In the genomic region with DNA sequence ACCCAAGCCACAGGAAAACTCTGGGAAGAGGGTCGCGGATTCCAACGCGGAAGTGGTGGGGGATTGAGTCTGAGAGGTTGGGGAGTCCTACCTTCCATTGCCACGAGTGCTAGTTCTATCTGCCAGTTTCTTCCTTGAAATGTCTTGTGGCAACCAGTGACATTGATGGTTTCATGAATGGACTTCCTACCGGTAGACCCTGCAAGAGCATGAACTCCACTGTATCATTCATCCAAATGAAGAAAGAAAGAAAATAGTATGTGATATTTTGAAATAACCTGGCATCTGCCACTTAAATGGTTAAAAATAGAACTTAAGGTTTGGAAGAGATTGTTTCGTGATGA, we compare ENCODE assay signal across 8 cellular contexts. TPM values are rescaled to one million over a fixed set of nuclear protein-coding genes. Genes with fewer than 3 reads are reported as not detected.
A peak's percentile ranks its signal among the peaks of the same experiment; 100 is the strongest.
DNase-seq lines count a peak whose midpoint lies in the region; ATAC-seq and TF ChIP-seq lines count a peak whose summit lies in the region.

No MANE protein-coding gene starts in this region.

- H3K27ac ChIP-seq in PC-3 (ENCODE audit: low read length): no peak overlapping the region
- H3K27ac ChIP-seq in neuronal stem cell (replicated peaks; ENCODE audit: low read length): no peak overlapping the region

- H2BK12ac ChIP-seq in neuronal stem cell (ENCODE audit: low read length): no peak overlapping the region

- no peak overlapping the region for H3K4ac ChIP-seq in neuronal stem cell (ENCODE audit: low read length)

- BruUV-seq in PC-3 (replicated peaks; lab: Mats Ljungman, UMichigan): no TSS peak

- no peak for TF ChIP-seq CTCF in PC-3 (conservative IDR thresholded peaks at IDR 0.05; ENCODE audit: low read depth, low read length)
- no peak for TF ChIP-seq CTCF in epithelial cell of proximal tubule (conservative IDR thresholded peaks at IDR 0.05; ENCODE audit: low read depth, low read length)

- H3K36me3 ChIP-seq in PC-3 (ENCODE audit: low read depth, low read length): no peaks in the 10 kb centered on the region
- H3K36me3 ChIP-seq in neuronal stem cell (replicated peaks in 1 of 2; ENCODE audit: control insufficient read depth in 2 of 2, insufficient read depth in 2 of 2, low read length in 2 of 2): no peaks in the 10 kb centered on the region

- H2BK5ac ChIP-seq in neuronal stem cell (ENCODE audit: low read length): peak overlapping the region; percentile 95

- peaks cover 34% of the 10 kb centered on the region for H3K79me2 ChIP-seq in PC-3 (ENCODE audit: low read length)

- POLR2A ChIA-PET in PC-3 (lab: Charles Lee; ENCODE audit: unreplicated experiment): interaction anchor here (0.5 to 0.7 kb wide), 3 partner anchors 51 to 1770 kb away, joined by 3 read pairs; no protein-coding TSS in a partner anchor

- peak overlapping the region; percentile 100 for H2AFZ ChIP-seq in PC-3 (ENCODE audit: low read length)
- H2AFZ ChIP-seq in neuronal stem cell (ENCODE audit: low read length): peak overlapping the region; percentile 100

- H2BK120ac ChIP-seq in neuronal stem cell (ENCODE audit: low read depth, low read length): no peak overlapping the region

- no peaks in the 10 kb centered on the region for H4K20me1 ChIP-seq in PC-3 (ENCODE audit: low read length)

- peak overlapping the region; percentile 89 for H3K23ac ChIP-seq in neuronal stem cell (ENCODE audit: low read depth, low read length, poor library complexity)

- no peak overlapping the region for H4K91ac ChIP-seq in neuronal stem cell (ENCODE audit: low read depth, low read length, poor library complexity)

- peak; percentile 8 for ATAC-seq in Right ventricle myocardium superior (ENCODE audit: poor library complexity)
- ATAC-seq in Right ventricle myocardium inferior: no peak
- peak; percentile 2 for ATAC-seq in HG02970 (IDR thresholded peaks at IDR 0.05; ENCODE audit: low FRiP score, unreplicated experiment)
- no peak for ATAC-seq in PC-3

- CTCF ChIA-PET in PC-3 (lab: Charles Lee): no interaction called here

- peak overlapping the region; percentile 43 for H4K8ac ChIP-seq in neuronal stem cell (ENCODE audit: low read depth, low read length)

- H3K9ac ChIP-seq in PC-3 (ENCODE audit: low read length) (peak overlapping the region; percentile 85), neuronal stem cell (ENCODE audit: low read depth, low read length, poor library complexity) (peak overlapping the region; percentile 91)

- intact Hi-C loops in Right ventricle myocardium superior (cut with DNase I) (loop anchor here (10.0 kb wide), 1 partner anchor 178 kb away; no protein-coding TSS in a partner anchor), Right ventricle myocardium inferior (cut with DNase I) (loop anchor here (5.0 to 10.0 kb wide), 3 partner anchors 156 to 402 kb away; no protein-coding TSS in a partner anchor), PC-3 (cut with micrococcal nuclease) (loop anchor here (10.0 kb wide), 1 partner anchor 392 kb away; no protein-coding TSS in a partner anchor)

- H2BK15ac ChIP-seq in neuronal stem cell (ENCODE audit: low read length): no peak overlapping the region

- H3K27me3 ChIP-seq in PC-3 (ENCODE audit: low read length) (no peaks in the 10 kb centered on the region), neuronal stem cell (ENCODE audit: control insufficient read depth in 3 of 3, insufficient read depth in 3 of 3, low read depth in 1 of 3, low read length in 3 of 3) (peaks cover 0 to 2% (median 0%) of the 10 kb centered on the region in 3 experiments)

- peak overlapping the region; percentile 56 for H3K14ac ChIP-seq in neuronal stem cell (ENCODE audit: low read length)

- no peaks in the 10 kb centered on the region for H3K9me2 ChIP-seq in PC-3 (replicated peaks; ENCODE audit: low read length)

- H3K4me2 ChIP-seq in PC-3 (ENCODE audit: low read length) (peak overlapping the region; percentile 94), neuronal stem cell (ENCODE audit: insufficient read depth, low read length, poor library complexity, severe bottlenecking) (peak overlapping the region; percentile 82)

- no peak overlapping the region for H2AK5ac ChIP-seq in neuronal stem cell (ENCODE audit: low read depth, low read length)

- H3K18ac ChIP-seq in neuronal stem cell (ENCODE audit: low read length): peak overlapping the region; percentile 97

- H3K4me3 ChIP-seq in PC-3 (ENCODE audit: low read length) (peak overlapping the region; percentile 93), epithelial cell of proximal tubule (ENCODE audit: low read depth, low read length) (peak overlapping the region; percentile 97), neuronal stem cell (ENCODE audit: low read length in 2 of 2) (peak overlapping the region; percentile 85 to 92)

- DNase-seq in Right ventricle myocardium superior: no peak
- no peak for DNase-seq in Right ventricle myocardium inferior (ENCODE audit: missing footprints)
- peak; percentile 24 for DNase-seq in PC-3
- DNase-seq in epithelial cell of proximal tubule (ENCODE audit: low read depth): no peak
- DNase-seq in neuronal stem cell (ENCODE audit: low spot score): no peak
- DNase-seq in effector CD4-positive, alpha-beta T cell: no peak
- no peak for DNase-seq in HCEC 1CT

- no peaks in the 10 kb centered on the region for H3F3A ChIP-seq in PC-3 (ENCODE audit: low read length, unreplicated experiment)

- H3K4me1 ChIP-seq in PC-3 (ENCODE audit: insufficient read depth, low read length) (peaks cover 15% of the 10 kb centered on the region; the same call in 1 of the 2 replicates), neuronal stem cell (ENCODE audit: control insufficient read depth in 2 of 2, insufficient read depth in 1 of 2, low read depth in 1 of 2, low read length in 2 of 2) (peaks cover 2 to 6% of the 10 kb centered on the region in 2 donors)

- WGBS in neuronal stem cell (ENCODE audit: extremely low coverage in 2 of 2, insufficient read length in 2 of 2, insufficient replicate concordance in 1 of 2), 2 donors: no CpG with 5 or more reads among the region's 7 CpGs

- no peaks in the 10 kb centered on the region for H3K9me3 ChIP-seq in PC-3 (ENCODE audit: low read length)
- no peaks in the 10 kb centered on the region for H3K9me3 ChIP-seq in neuronal stem cell (replicated peaks in 1 of 2; ENCODE audit: control insufficient read depth in 2 of 2, insufficient read depth in 1 of 2, low read depth in 1 of 2, low read length in 2 of 2)

- no peaks in the 10 kb centered on the region for H3K79me1 ChIP-seq in neuronal stem cell (ENCODE audit: low read depth, low read length)

RNA-seq across cellular contexts. Expression of a gene that starts 1.1 kb away (rescaled TPM):
- total RNA-seq in Right ventricle myocardium superior (5.2 TPM), Right ventricle myocardium inferior (4.4 TPM), PC-3 (2014; rRNA removed) (9.1 and 9.5 TPM in 2 replicates), epithelial cell of proximal tubule (3.8 and 5.1 TPM in 2 replicates)
- 4.9 TPM for polyA plus RNA-seq in neuronal stem cell (2013, experiment 1 of 2)
- 4.6 TPM for polyA plus RNA-seq in neuronal stem cell (2013, experiment 2 of 2)

Comparison
In these comparisons a context has a peak if more than half of its experiments do, and no peak if none do; other contexts are left out.
1. ATAC-seq: peak in Right ventricle myocardium superior (single experiment) and HG02970 (single experiment); none in Right ventricle myocardium inferior (single experiment) and PC-3 (single experiment).
2. Peak in every context shown above with its lines, with median percentiles within 50 percentile points of each other: H3K4me3 ChIP-seq.